In the genomic region with DNA sequence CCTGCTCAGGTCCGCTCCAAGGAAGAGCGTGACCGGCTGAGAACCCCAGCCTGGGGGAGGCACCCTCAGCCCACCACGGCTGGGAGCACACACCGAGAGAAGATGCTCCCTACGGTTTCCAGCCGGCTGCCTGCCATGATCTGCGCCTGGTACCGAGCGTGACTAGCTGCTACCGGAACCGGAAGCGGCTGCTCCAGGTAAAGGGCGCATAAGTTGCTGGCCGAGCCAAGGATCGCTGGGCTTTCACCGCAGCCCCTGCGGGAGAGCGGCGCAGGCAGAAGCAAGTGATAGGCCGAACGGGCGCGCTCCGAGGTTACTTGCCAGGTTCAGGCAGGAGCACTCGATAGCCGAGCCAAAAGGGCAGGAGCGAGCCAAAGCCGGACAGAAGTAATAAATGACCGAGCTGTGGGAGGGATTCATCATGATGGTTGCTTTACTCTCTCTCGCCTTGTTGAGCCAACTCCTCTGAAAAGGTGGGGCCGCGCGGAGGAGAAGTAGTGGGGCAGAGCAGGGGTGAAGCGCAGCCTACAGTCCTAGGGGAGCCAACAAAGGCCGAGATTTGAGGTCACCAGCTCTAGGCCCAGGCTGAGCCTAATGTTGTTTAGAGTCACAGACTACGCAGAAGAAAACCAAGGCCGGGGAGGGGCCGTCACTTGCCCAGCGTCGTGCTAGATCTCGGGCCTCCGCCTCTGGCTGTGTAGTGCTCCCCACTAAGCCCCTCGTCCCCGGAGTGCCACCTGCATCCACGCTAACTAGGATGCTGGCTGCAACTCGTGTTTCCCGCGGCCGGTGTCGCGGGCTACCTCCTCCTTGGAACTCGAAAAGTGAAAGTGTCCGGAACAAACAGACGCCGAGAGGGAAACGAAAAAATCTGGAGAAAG, we compare ENCODE assay signal across 7 cellular contexts. TPM values are rescaled to one million over a fixed set of nuclear protein-coding genes. Genes with fewer than 3 reads are reported as not detected.
A peak's percentile ranks its signal among the peaks of the same experiment; 100 is the strongest.
DNase-seq lines count a peak whose midpoint lies in the region; ATAC-seq, FAIRE-seq and TF ChIP-seq lines count a peak whose summit lies in the region.

Gene MRPS23 (minus strand): TSS at position 171 of the 881 bp plus-strand sequence. CDS start 34 bp downstream, at position 137.

- H3K4me3 ChIP-seq in astrocyte of the cerebellum (ENCODE audit: low read depth, low read length) (peak within 1 kb of the TSS; percentile 96), hepatocyte (peak within 1 kb of the TSS; percentile 55)

- H3K27ac ChIP-seq in hepatocyte: peak within 1 kb of the TSS; percentile 91

- FAIRE-seq in GM18507 (lab: Jason Lieb, UNC): peak; percentile 96

- WGBS in hepatocyte (ENCODE audit: low lambda C conversion rate, missing lambda C conversion rate): 1% methylated on average over 57 of the region's 57 CpGs

- H3K9me3 ChIP-seq in hepatocyte (ENCODE audit: low read depth): no peaks in the 10 kb centered on the region

- no peaks in the 10 kb centered on the region for H4K20me1 ChIP-seq in hepatocyte (ENCODE audit: insufficient read depth, poor library complexity, severe bottlenecking)

- peak within 1 kb of the TSS; percentile 64 for H2AFZ ChIP-seq in hepatocyte

- TF ChIP-seq CTCF in astrocyte of the cerebellum (IDR thresholded peaks at IDR 0.05; ENCODE audit: low read depth, low read length, missing control alignments) (no peak), hepatocyte (IDR thresholded peaks at IDR 0.05; ENCODE audit: poor library complexity) (no peak)

- DNase-seq in GM18507 (ENCODE audit: extremely low spot score, insufficient read length, low read depth): peak; percentile 86
- DNase-seq in NCI-H2029 treated with DMSO at 0.1 percent for 48 hours (lab: John Stamatoyannopoulos, UW): peak; percentile 83
- peak; percentile 93 for DNase-seq in T-helper 9 cell
- DNase-seq in astrocyte of the cerebellum (ENCODE audit: low read depth): peak; percentile 98
- DNase-seq in hepatocyte (ENCODE audit: low spot score): peak; percentile 99
- peak; percentile 95 for DNase-seq in retina

- H3K79me2 ChIP-seq in hepatocyte: peaks cover 23% of the 10 kb centered on the region

- in situ Hi-C loops in astrocyte of the cerebellum (cut with HindIII; ENCODE audit: low sequenced_read_pairs): no loop called here

- H3K9me2 ChIP-seq in hepatocyte (replicated peaks; ENCODE audit: insufficient read depth): no peaks in the 10 kb centered on the region

- peaks cover 36% of the 10 kb centered on the region for H3K4me1 ChIP-seq in hepatocyte (ENCODE audit: insufficient read depth)

- no peaks in the 10 kb centered on the region for H3K36me3 ChIP-seq in hepatocyte (replicated peaks; ENCODE audit: insufficient read depth, low read depth)

- ATAC-seq in HG02981 (IDR thresholded peaks at IDR 0.05; ENCODE audit: unreplicated experiment): peak; percentile 90

- no peaks in the 10 kb centered on the region for H3K27me3 ChIP-seq in hepatocyte

- H3K4me2 ChIP-seq in hepatocyte: peak within 1 kb of the TSS; percentile 94

RNA-seq across cellular contexts. Expression of gene MRPS23, which starts in this region (rescaled TPM):
- 21.9 and 35.1 TPM in 2 replicates for total RNA-seq in hepatocyte
- 44.2 and 50.4 TPM in 2 replicates for polyA plus RNA-seq in hepatocyte

Comparison
In these comparisons a context has a peak if more than half of its experiments do, and no peak if none do; other contexts are left out.
1. Peak in every context shown above with its lines: DNase-seq, ATAC-seq, H3K4me3 ChIP-seq and H3K27ac ChIP-seq.